In genomic region chr22:36285545-36285944, GRCh38 we compare ENCODE assay signal across 18 cellular contexts. TPM values are rescaled to one million over a fixed set of nuclear protein-coding genes. Genes with fewer than 3 reads are reported as not detected.
A peak's percentile ranks its signal among the peaks of the same experiment; 100 is the strongest.
DNase-seq lines count a peak whose midpoint lies in the region; ATAC-seq, FAIRE-seq and TF ChIP-seq lines count a peak whose summit lies in the region.
"Had no signal": no experiment of that assay in that cellular context is flagged by ENCODE, and none has a peak within 500 bp of the region (broad histone marks: within the 10 kb centered on the region; RNA-seq: fewer than 3 reads in every experiment).

No MANE protein-coding gene starts in this region.

- FAIRE-seq in astrocyte (lab: Jason Lieb, UNC): no peak
- FAIRE-seq: frontal cortex, GM12892 had no signal

- H2BK120ac ChIP-seq in trophoblast cell (ENCODE audit: insufficient read depth, low read length, poor library complexity): no peak overlapping the region

- no peak overlapping the region for H4K8ac ChIP-seq in trophoblast cell (ENCODE audit: low read depth, low read length)

- H2BK5ac ChIP-seq in trophoblast cell (ENCODE audit: low read depth, low read length, poor library complexity): no peak overlapping the region

- H3K79me1 ChIP-seq in trophoblast cell (ENCODE audit: low read length): no peaks in the 10 kb centered on the region

- peak overlapping the region; percentile 87 for H3K27ac Mint-ChIP-seq in astrocyte (ENCODE audit: unreplicated experiment)
- H3K27ac Mint-ChIP-seq: T-helper 2 cell treated with Interferon-gamma antibody and Interleukin-4, amounts not matched to agents 5 μg/mL and 100 μg/mL, for 36 hours had no signal

- H3K9me3 ChIP-seq in astrocyte (ENCODE audit: insufficient read depth, low read depth, low read length) (no peaks in the 10 kb centered on the region), trophoblast cell (ENCODE audit: insufficient read depth, low read depth, low read length) (peaks cover 1% of the 10 kb centered on the region), upper lobe of left lung (no peaks in the 10 kb centered on the region)
- H3K9me3 ChIP-seq: MG63 had no signal

- H2AFZ ChIP-seq in astrocyte (ENCODE audit: low read depth, low read length): no peak overlapping the region
- no peak overlapping the region for H2AFZ ChIP-seq in trophoblast cell (ENCODE audit: insufficient read depth, low read length, poor library complexity)

- H3K4me3 ChIP-seq in astrocyte (ENCODE audit: insufficient read depth, low read depth, low read length) (no peak overlapping the region), trophoblast cell (ENCODE audit: low read depth, low read length) (no peak overlapping the region), upper lobe of left lung (no peak overlapping the region)
- H3K4me3 ChIP-seq: MG63 had no signal

- H3K9me3 Mint-ChIP-seq in astrocyte (ENCODE audit: unreplicated experiment): no peaks in the 10 kb centered on the region
- H3K9me3 Mint-ChIP-seq: memory B cell; stimulated activated naive CD8-positive, alpha-beta T cell treated with anti-CD3 and anti-CD28 coated beads, Interleukin-15, amount 100 ng/mL, for 72 hours; T-helper 2 cell treated with Interferon-gamma antibody and Interleukin-4, amounts not matched to agents 5 μg/mL and 100 μg/mL, for 36 hours had no signal

- no peak overlapping the region for H3K4ac ChIP-seq in trophoblast cell (ENCODE audit: low read depth, low read length)

- TF ChIP-seq CTCF in astrocyte (IDR thresholded peaks at IDR 0.05; ENCODE audit: insufficient read depth, low read depth, low read length) (no peak), upper lobe of left lung (IDR thresholded peaks at IDR 0.05) (no peak)

- H4K91ac ChIP-seq in trophoblast cell (ENCODE audit: low read depth, low read length): no peak overlapping the region

- ATAC-seq in left cardiac atrium: no peak
- no peak for ATAC-seq in upper lobe of left lung (ENCODE audit: low FRiP score in 2 of 2)
- no peak for ATAC-seq in HG03469 (IDR thresholded peaks at IDR 0.05; ENCODE audit: unreplicated experiment)
- ATAC-seq: stimulated activated naive CD8-positive, alpha-beta T cell treated with anti-CD3 and anti-CD28 coated beads, Interleukin-15, amount 100 ng/mL, for 72 hours had no signal

- H3K18ac ChIP-seq in trophoblast cell (ENCODE audit: low read length): peak overlapping the region; percentile 51

- no peak overlapping the region for H3K23ac ChIP-seq in trophoblast cell (ENCODE audit: low read length)

- no peaks in the 10 kb centered on the region for H3K27me3 ChIP-seq in astrocyte (ENCODE audit: insufficient read depth, low read length)
- no peaks in the 10 kb centered on the region for H3K27me3 ChIP-seq in trophoblast cell (ENCODE audit: insufficient read depth, low read length)
- H3K27me3 ChIP-seq in upper lobe of left lung: no peaks in the 10 kb centered on the region
- H3K27me3 ChIP-seq: MG63 had no signal

- no peak overlapping the region for H3K4me2 ChIP-seq in astrocyte (ENCODE audit: low read length)
- H3K4me2 ChIP-seq in trophoblast cell (ENCODE audit: low read length): no peak overlapping the region

- WGBS in trophoblast cell (ENCODE audit: extremely low coverage, insufficient coverage, insufficient read length): no CpG with 5 or more reads among the region's 21 CpGs
- 95 to 98% methylated on average over 18 to 20 of the region's 21 CpGs for WGBS in upper lobe of left lung, 2 donors

- H3K27me3 Mint-ChIP-seq in astrocyte (ENCODE audit: low read depth, unreplicated experiment): no peaks in the 10 kb centered on the region
- H3K27me3 Mint-ChIP-seq: memory B cell; stimulated activated naive CD8-positive, alpha-beta T cell treated with anti-CD3 and anti-CD28 coated beads, Interleukin-15, amount 100 ng/mL, for 72 hours had no signal

- peaks cover 52% of the 10 kb centered on the region for H3K79me2 ChIP-seq in astrocyte (ENCODE audit: insufficient read depth, low read length)
- H3K79me2 ChIP-seq in trophoblast cell (ENCODE audit: control insufficient read depth, insufficient read depth, low read length, poor library complexity): no peaks in the 10 kb centered on the region

- intact Hi-C loops in left cardiac atrium (cut with DNase I): loop anchor here in 1 of 2 donors (10.0 kb wide), 1 partner anchor 91 kb away; no protein-coding TSS in a partner anchor

- H3K9ac ChIP-seq in astrocyte (ENCODE audit: low read length) (no peak overlapping the region), trophoblast cell (ENCODE audit: low read length) (no peak overlapping the region)

- peaks cover 23% of the 10 kb centered on the region for H3K4me1 Mint-ChIP-seq in astrocyte (ENCODE audit: low read depth, unreplicated experiment)
- H3K4me1 Mint-ChIP-seq: memory B cell had no signal

- H3K14ac ChIP-seq in trophoblast cell (ENCODE audit: low read length): no peak overlapping the region

- no peak for TF ChIP-seq POLR2A in upper lobe of left lung (IDR thresholded peaks at IDR 0.05)

- no peak overlapping the region for H3K4me3 Mint-ChIP-seq in astrocyte (ENCODE audit: unreplicated experiment)
- H3K4me3 Mint-ChIP-seq: memory B cell; stimulated activated naive CD8-positive, alpha-beta T cell treated with anti-CD3 and anti-CD28 coated beads, Interleukin-15, amount 100 ng/mL, for 72 hours; T-helper 2 cell treated with Interferon-gamma antibody and Interleukin-4, amounts not matched to agents 5 μg/mL and 100 μg/mL, for 36 hours had no signal

- peaks cover 47% of the 10 kb centered on the region for H3K36me3 Mint-ChIP-seq in astrocyte (ENCODE audit: low read depth, unreplicated experiment)

- no peak overlapping the region for H2AK5ac ChIP-seq in trophoblast cell (ENCODE audit: low read length)

- H3K27ac ChIP-seq in astrocyte (ENCODE audit: low read depth, low read length) (no peak overlapping the region), trophoblast cell (ENCODE audit: low read depth, low read length) (no peak overlapping the region), upper lobe of left lung (peak overlapping the region; percentile 28 to 58 (median 55))

- DNase-seq in astrocyte (ENCODE audit: low read depth) (no peak), left cardiac atrium (peak; percentile 13), trophoblast cell (no peak), upper lobe of left lung (no peak), retina (no peak)
- DNase-seq in activated CD8-positive, alpha-beta memory T cell treated with anti-CD3 and anti-CD28 coated beads, Interleukin-2, amount 50 U/mL, for 4 hours: no peak
- DNase-seq: cortex of kidney; HFFc6; MG63; NCI-H1930; SHP77 treated with DMSO at 0.1 percent for 48 hours; stimulated activated naive CD8-positive, alpha-beta T cell treated with anti-CD3 and anti-CD28 coated beads, Interleukin-15, amount 100 ng/mL, for 72 hours had no signal

- H3K36me3 ChIP-seq in astrocyte (ENCODE audit: insufficient read depth, low read length) (peaks cover 81% of the 10 kb centered on the region), trophoblast cell (ENCODE audit: control insufficient read depth in 1 of 2, insufficient read depth in 2 of 2, low read length in 2 of 2) (peaks cover 81 to 89% of the 10 kb centered on the region in 2 experiments), upper lobe of left lung (peaks cover 82 to 100% (median 94%) of the 10 kb centered on the region in 4 donors)

- no peak overlapping the region for H4K12ac ChIP-seq in trophoblast cell (ENCODE audit: low read depth, low read length)

- peaks cover 92% of the 10 kb centered on the region for H4K20me1 ChIP-seq in astrocyte (ENCODE audit: insufficient read depth, low read length)

- no peak overlapping the region for H2BK12ac ChIP-seq in trophoblast cell (ENCODE audit: low read length)

- no peak for TF ChIP-seq EP300 in upper lobe of left lung (IDR thresholded peaks at IDR 0.05)

- H3K4me1 ChIP-seq in astrocyte (ENCODE audit: insufficient read depth, low read length): no peaks in the 10 kb centered on the region
- no peaks in the 10 kb centered on the region for H3K4me1 ChIP-seq in trophoblast cell (ENCODE audit: control insufficient read depth in 1 of 2, insufficient read depth in 2 of 2, low read length in 2 of 2)
- H3K4me1 ChIP-seq in upper lobe of left lung: peaks cover 0 to 16% (median 14%) of the 10 kb centered on the region in 4 donors

RNA-seq across cellular contexts. Expression of gene APOL1, which starts 32.6 kb away (rescaled TPM):
- total RNA-seq in astrocyte (3.9 and 7.5 TPM in 2 replicates), left cardiac atrium (10 to 100 TPM; 26.5 to 40.7 TPM), upper lobe of left lung (10 to 100 TPM; 31.9 to 90.5 (median 52.0) TPM)
- polyA plus RNA-seq in trophoblast cell (2013): 0.03 and 0.04 TPM in 2 replicates
- polyA plus RNA-seq: neural cell had no signal

RNA-seq across cellular contexts. Expression of gene APOL2, which starts 46.2 kb away (rescaled TPM):
- total RNA-seq in astrocyte (77.2 and 85.1 TPM in 2 replicates), left cardiac atrium (10 to 100 TPM; 43.8 to 43.9 TPM), upper lobe of left lung (10 to 100 TPM; 32.8 to 76.5 (median 52.6) TPM)
- 5.7 and 6.0 TPM in 2 replicates for polyA plus RNA-seq in trophoblast cell (2013)
- polyA plus RNA-seq: neural cell had no signal

Comparison
In these comparisons a context has a peak if more than half of its experiments do, and no peak if none do; other contexts are left out.
1. H3K27ac ChIP-seq: peak in upper lobe of left lung (4 of 4); none in astrocyte (single experiment) and trophoblast cell (single experiment).